32 cellular contexts compared by ENCODE assay signal in the genomic region with DNA sequence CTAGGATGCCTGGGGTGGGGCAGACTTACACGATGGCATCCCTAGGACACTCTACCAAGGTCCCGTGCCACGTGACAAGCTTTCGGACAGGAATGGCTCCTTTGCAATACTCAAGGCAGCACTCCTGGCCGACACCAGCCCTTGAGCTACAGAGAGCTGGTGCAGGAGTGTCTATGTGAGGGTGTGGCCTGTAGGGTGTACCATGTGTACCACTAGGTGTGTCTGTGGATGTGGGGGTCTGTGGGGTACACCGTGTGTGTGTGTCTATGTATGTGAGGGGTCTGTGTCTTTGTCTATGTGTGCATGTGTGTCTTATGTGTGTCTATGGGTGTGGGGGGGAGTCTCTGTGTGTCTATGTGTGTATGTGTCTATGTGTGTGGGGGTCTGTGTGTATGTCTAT. TPM values are rescaled to one million over a fixed set of nuclear protein-coding genes. Genes with fewer than 3 reads are reported as not detected.
"Had no signal": no experiment of that assay in that cellular context is flagged by ENCODE, and none has a peak within 500 bp of the region (broad histone marks: within the 10 kb centered on the region; RNA-seq: fewer than 3 reads in every experiment).

No MANE protein-coding gene starts in this region.

- H3K4me3 Mint-ChIP-seq: activated B cell treated with CpG ODN at 0.5 μM for 24 hours; activated CD4-positive, alpha-beta memory T cell treated with anti-CD3 and anti-CD28 coated beads for 36 hours; activated naive CD4-positive, alpha-beta T cell treated with anti-CD3 and anti-CD28 coated beads, Interleukin-2, amount 10 ng/mL, durations not matched to agents 7 days and 5 days; activated naive CD8-positive, alpha-beta T cell had no signal

- H3K4me1 ChIP-seq: ascending aorta had no signal

- H3K27ac Mint-ChIP-seq: activated B cell treated with CpG ODN at 0.5 μM for 24 hours; activated CD4-positive, alpha-beta memory T cell treated with anti-CD3 and anti-CD28 coated beads for 36 hours; activated naive CD4-positive, alpha-beta T cell treated with anti-CD3 and anti-CD28 coated beads, Interleukin-2, amount 10 ng/mL, durations not matched to agents 7 days and 5 days; activated naive CD8-positive, alpha-beta T cell had no signal

- H3K4me3 ChIP-seq: ascending aorta, cardiac muscle cell had no signal

- H3K27me3 ChIP-seq: ascending aorta, cardiac muscle cell had no signal

- DNase-seq: activated B cell treated with CpG ODN at 0.5 μM for 24 hours; activated CD4-positive, alpha-beta memory T cell treated with anti-CD3 and anti-CD28 coated beads for 36 hours; activated CD4-positive, alpha-beta T cell treated with anti-CD3 and anti-CD28 coated beads for 4 hours; activated CD4-positive, alpha-beta T cell treated with anti-CD3 and anti-CD28 coated beads, Interleukin-2, amount 50 U/mL, for 1 hour; activated CD4-positive, CD25-positive, alpha-beta regulatory T cell treated with anti-CD3 and anti-CD28 coated beads, Interleukin-2, amount 50 U/mL, for 72 hours; activated CD8-positive, alpha-beta memory T cell treated with anti-CD3 and anti-CD28 coated beads, Interleukin-2, amount 50 U/mL, for 4 hours; activated effector memory CD4-positive, alpha-beta T cell treated with Interleukin-2 at 50 U/mL for 16 hours; activated naive CD4-positive, alpha-beta T cell treated with anti-CD3 and anti-CD28 coated beads, Interleukin-2, amount 10 ng/mL, durations not matched to agents 7 days and 5 days; activated T-cell treated with anti-CD3 and anti-CD28 coated beads for 4 hours; activated T-cell treated with anti-CD3 and anti-CD28 coated beads, Interleukin-2, amount 50 U/mL, for 48 hours; amygdala; Karpas-422; KBM-7; NCI-H1105; NCI-H1417 treated with DMSO at 0.1 percent for 48 hours; NCI-H1930; NCI-H510A; NCI-H526; NCI-H748 treated with DMSO at 0.1 percent for 48 hours; NK-92 treated with Interleukin-12 subunit alpha and Interleukin-12 subunit beta, amount 100 ng/mL, for 24 hours; Right ventricle myocardium superior; SW 1271; T-helper 1 cell; T-helper 2 cell; T-helper 9 cell had no signal

- H3K4me1 Mint-ChIP-seq: activated B cell treated with CpG ODN at 0.5 μM for 24 hours; activated naive CD4-positive, alpha-beta T cell treated with anti-CD3 and anti-CD28 coated beads, Interleukin-2, amount 10 ng/mL, durations not matched to agents 7 days and 5 days had no signal

- H3K27ac ChIP-seq: ascending aorta, cardiac muscle cell, VCaP had no signal

RNA-seq across cellular contexts. Expression of gene TLE7, which starts 1.9 kb away (rescaled TPM):
- total RNA-seq: activated B cell treated with CpG ODN at 0.5 μM for 24 hours; activated CD4-positive, alpha-beta memory T cell treated with anti-CD3 and anti-CD28 coated beads for 36 hours; ascending aorta; cardiac muscle cell; MCF 10A; OCI-LY7; Right ventricle myocardium superior had no signal
- polyA plus RNA-seq: adipose tissue, cardiac muscle cell had no signal

RNA-seq across cellular contexts. Expression of gene ZNF19, which starts 45.4 kb away (rescaled TPM):
- total RNA-seq: ascending aorta had no signal
